In genomic region chr1:54857741-54858665, GRCh38 we compare ENCODE assay signal across 14 cellular contexts. TPM values are rescaled to one million over a fixed set of nuclear protein-coding genes. Genes with fewer than 3 reads are reported as not detected.
DNase-seq lines count a peak whose midpoint lies in the region; ATAC-seq, FAIRE-seq and TF ChIP-seq lines count a peak whose summit lies in the region.
"Had no signal": no experiment of that assay in that cellular context is flagged by ENCODE, and none has a peak within 500 bp of the region (broad histone marks: within the 10 kb centered on the region; RNA-seq: fewer than 3 reads in every experiment).

No MANE protein-coding gene starts in this region.

- FAIRE-seq in astrocyte (lab: Jason Lieb, UNC) = no peak
- FAIRE-seq: GM19239 had no signal

- CTCF ChIA-PET in activated CD8-positive, alpha-beta memory T cell treated with anti-CD3 and anti-CD28 coated beads, Interleukin-2, amount 10 ng/mL, durations not matched to agents 7 days and 5 days (lab: Charles Lee) = no interaction called here

- peaks cover 17% of the 10 kb centered on the region for H3K4me1 Mint-ChIP-seq in activated CD8-positive, alpha-beta memory T cell treated with anti-CD3 and anti-CD28 coated beads, Interleukin-2, amount 10 ng/mL, durations not matched to agents 7 days and 5 days
- H3K4me1 Mint-ChIP-seq in astrocyte (ENCODE audit: low read depth, unreplicated experiment) = peaks cover 40% of the 10 kb centered on the region

- no peaks in the 10 kb centered on the region for H3K27me3 Mint-ChIP-seq in activated CD8-positive, alpha-beta memory T cell treated with anti-CD3 and anti-CD28 coated beads, Interleukin-2, amount 10 ng/mL, durations not matched to agents 7 days and 5 days
- no peaks in the 10 kb centered on the region for H3K27me3 Mint-ChIP-seq in astrocyte (ENCODE audit: low read depth, unreplicated experiment)
- H3K27me3 Mint-ChIP-seq: naive thymus-derived CD8-positive, alpha-beta T cell had no signal

- no peaks in the 10 kb centered on the region for H3K9me3 ChIP-seq in astrocyte (ENCODE audit: insufficient read depth, low read depth, low read length)
- H3K9me3 ChIP-seq: heart left ventricle, suprapubic skin had no signal

- H3K4me1 ChIP-seq in astrocyte (ENCODE audit: insufficient read depth, low read length) = peaks cover 27% of the 10 kb centered on the region

- no peak for ATAC-seq in activated CD8-positive, alpha-beta memory T cell treated with anti-CD3 and anti-CD28 coated beads, Interleukin-2, amount 10 ng/mL, durations not matched to agents 7 days and 5 days
- no peak for ATAC-seq in GM19035 (IDR thresholded peaks at IDR 0.05; ENCODE audit: unreplicated experiment)
- ATAC-seq: naive thymus-derived CD8-positive, alpha-beta T cell had no signal

- H3K27ac Mint-ChIP-seq in activated CD8-positive, alpha-beta memory T cell treated with anti-CD3 and anti-CD28 coated beads, Interleukin-2, amount 10 ng/mL, durations not matched to agents 7 days and 5 days = peak overlapping the region; percentile 29
- no peak overlapping the region for H3K27ac Mint-ChIP-seq in astrocyte (ENCODE audit: unreplicated experiment)
- H3K27ac Mint-ChIP-seq: naive thymus-derived CD8-positive, alpha-beta T cell had no signal

- H3K36me3 Mint-ChIP-seq in activated CD8-positive, alpha-beta memory T cell treated with anti-CD3 and anti-CD28 coated beads, Interleukin-2, amount 10 ng/mL, durations not matched to agents 7 days and 5 days = peaks cover 38% of the 10 kb centered on the region
- peaks cover 30% of the 10 kb centered on the region for H3K36me3 Mint-ChIP-seq in astrocyte (ENCODE audit: low read depth, unreplicated experiment)

- H3K79me2 ChIP-seq in astrocyte (ENCODE audit: insufficient read depth, low read length) = peaks cover 6% of the 10 kb centered on the region

- H4K20me1 ChIP-seq in astrocyte (ENCODE audit: insufficient read depth, low read length) = peaks cover 7% of the 10 kb centered on the region

- peak overlapping the region; percentile 69 for H3K27ac ChIP-seq in astrocyte (ENCODE audit: low read depth, low read length)
- H3K27ac ChIP-seq: heart left ventricle had no signal

- no peak overlapping the region for H3K9ac ChIP-seq in astrocyte (ENCODE audit: low read length)

- no peak for TF ChIP-seq CTCF in astrocyte (IDR thresholded peaks at IDR 0.05; ENCODE audit: insufficient read depth, low read depth, low read length)

- peaks cover 23% of the 10 kb centered on the region for H3K36me3 ChIP-seq in astrocyte (ENCODE audit: insufficient read depth, low read length)

- no peak overlapping the region for H3K4me3 ChIP-seq in astrocyte (ENCODE audit: insufficient read depth, low read depth, low read length)
- H3K4me3 ChIP-seq: heart left ventricle, suprapubic skin had no signal

- H3K9me3 Mint-ChIP-seq in activated CD8-positive, alpha-beta memory T cell treated with anti-CD3 and anti-CD28 coated beads, Interleukin-2, amount 10 ng/mL, durations not matched to agents 7 days and 5 days (ENCODE audit: low read depth) = no peaks in the 10 kb centered on the region
- H3K9me3 Mint-ChIP-seq in astrocyte (ENCODE audit: unreplicated experiment) = peaks cover 2% of the 10 kb centered on the region
- H3K9me3 Mint-ChIP-seq: naive thymus-derived CD8-positive, alpha-beta T cell had no signal

- peak overlapping the region; percentile 25 for H3K4me2 ChIP-seq in astrocyte (ENCODE audit: low read length)

- no peak for DNase-seq in activated CD8-positive, alpha-beta memory T cell treated with anti-CD3 and anti-CD28 coated beads, Interleukin-2, amount 10 ng/mL, durations not matched to agents 7 days and 5 days
- DNase-seq in activated CD8-positive, alpha-beta memory T cell treated with anti-CD3 and anti-CD28 coated beads for 24 hours = no peak
- DNase-seq in astrocyte (ENCODE audit: low read depth) (peak; percentile 87), kidney tubule cell (ENCODE audit: low spot score) (peak; percentile 97), NCI-H1092 treated with DMSO at 0.1 percent for 48 hours (lab: John Stamatoyannopoulos, UW) (no peak), activated gamma-delta T cell (lab: John Stamatoyannopoulos, UW) (no peak), NCI-H345 (lab: John Stamatoyannopoulos, UW) (no peak)
- DNase-seq: heart left ventricle; naive thymus-derived CD8-positive, alpha-beta T cell; NCI-H2227 treated with DMSO at 0.1 percent for 48 hours; stimulated activated CD4-positive, alpha-beta T cell treated with anti-CD3 and anti-CD28 coated beads, Interleukin-4, amount 100 ng/mL, for 24 hours had no signal

- no peaks in the 10 kb centered on the region for H3K27me3 ChIP-seq in astrocyte (ENCODE audit: insufficient read depth, low read length)
- H3K27me3 ChIP-seq: heart left ventricle, suprapubic skin had no signal

- no peak overlapping the region for H3K4me3 Mint-ChIP-seq in activated CD8-positive, alpha-beta memory T cell treated with anti-CD3 and anti-CD28 coated beads, Interleukin-2, amount 10 ng/mL, durations not matched to agents 7 days and 5 days
- H3K4me3 Mint-ChIP-seq in astrocyte (ENCODE audit: unreplicated experiment) = no peak overlapping the region
- H3K4me3 Mint-ChIP-seq: naive thymus-derived CD8-positive, alpha-beta T cell had no signal

- H2AFZ ChIP-seq in astrocyte (ENCODE audit: low read depth, low read length) = no peak overlapping the region

RNA-seq across cellular contexts. Expression of gene DHCR24, which starts 29.0 kb away (rescaled TPM):
- 100 to 1,000 TPM; 121 to 187 TPM for total RNA-seq in activated CD8-positive, alpha-beta memory T cell treated with anti-CD3 and anti-CD28 coated beads, Interleukin-2, amount 10 ng/mL, durations not matched to agents 7 days and 5 days
- total RNA-seq in astrocyte = 116 and 168 TPM in 2 replicates

RNA-seq across cellular contexts. Expression of gene TTC22, which starts 56.9 kb away (rescaled TPM):
- 10 to 100 TPM in 1 of 2 experiments, 1 to 10 TPM in 1; 9.1 to 17.9 TPM for total RNA-seq in activated CD8-positive, alpha-beta memory T cell treated with anti-CD3 and anti-CD28 coated beads, Interleukin-2, amount 10 ng/mL, durations not matched to agents 7 days and 5 days
- total RNA-seq in astrocyte = not detected in 2 replicates

Comparison
In these comparisons a context has a peak if more than half of its experiments do, and no peak if none do; other contexts are left out.
1. DNase-seq: peak in astrocyte (single experiment) and kidney tubule cell (single experiment); none in activated CD8-positive, alpha-beta memory T cell treated with anti-CD3 and anti-CD28 coated beads, Interleukin-2, amount 10 ng/mL, durations not matched to agents 7 days and 5 days (single experiment), activated CD8-positive, alpha-beta memory T cell treated with anti-CD3 and anti-CD28 coated beads for 24 hours (single experiment), NCI-H1092 treated with DMSO at 0.1 percent for 48 hours (single experiment), activated gamma-delta T cell (single experiment) and NCI-H345 (single experiment).
2. RNA of gene TTC22, which starts 56.9 kb away (total RNA-seq): 9.1 to 17.9 TPM in activated CD8-positive, alpha-beta memory T cell treated with anti-CD3 and anti-CD28 coated beads, Interleukin-2, amount 10 ng/mL, durations not matched to agents 7 days and 5 days; not detected in astrocyte; every median in the first group is over 10 times any median in the second.